Comparison of ENCODE assay signal across 10 cellular contexts in the genomic region with DNA sequence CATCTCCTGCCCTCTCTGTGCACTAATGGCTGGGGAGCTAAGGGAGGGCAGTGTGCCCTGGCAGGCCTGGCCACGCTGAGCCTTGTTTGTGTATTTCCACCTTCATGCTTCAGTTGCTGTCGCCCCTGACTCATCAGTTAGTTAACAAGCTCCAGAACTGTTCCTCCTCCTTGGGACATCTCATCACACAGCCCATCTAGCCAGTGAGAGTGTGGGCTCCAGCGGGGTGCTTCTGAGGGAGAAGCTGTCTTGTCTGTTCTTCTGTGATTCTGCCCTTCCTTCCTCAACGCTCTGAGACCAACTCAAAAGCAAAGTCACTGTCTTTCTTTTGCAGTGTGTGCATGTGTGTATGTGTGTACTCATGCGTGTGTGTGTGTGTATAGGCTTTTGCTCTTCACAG. TPM values are rescaled to one million over a fixed set of nuclear protein-coding genes. Genes with fewer than 3 reads are reported as not detected.
DNase-seq lines count a peak whose midpoint lies in the region; ATAC-seq and TF ChIP-seq lines count a peak whose summit lies in the region.
"Had no signal": no experiment of that assay in that cellular context is flagged by ENCODE, and none has a peak within 500 bp of the region (broad histone marks: within the 10 kb centered on the region; RNA-seq: fewer than 3 reads in every experiment).

No MANE protein-coding gene starts in this region.

- intact Hi-C loops in mammary epithelial cell (cut with micrococcal nuclease) (no loop called here), heart left ventricle (cut with DNase I) (no loop called here), Right ventricle myocardium superior (cut with DNase I) (no loop called here)

- H3K9me3 ChIP-seq in mammary epithelial cell (replicated peaks; ENCODE audit: insufficient read depth, low read length), result no peaks in the 10 kb centered on the region
- H3K9me3 ChIP-seq in heart left ventricle, result peaks cover 0 to 8% (median 0%) of the 10 kb centered on the region in 12 donors

- H3K4me3 ChIP-seq in KMS-11 (IDR thresholded peaks at IDR 0.05; ENCODE audit: insufficient read depth, low read depth, low read length) (no peak overlapping the region), mammary epithelial cell (replicated peaks in 1 of 3; ENCODE audit: insufficient read depth in 1 of 3, low read depth in 2 of 3, low read length in 3 of 3) (no peak overlapping the region), heart left ventricle (no peak overlapping the region)

- ATAC-seq in GM18502 (IDR thresholded peaks at IDR 0.05; ENCODE audit: poor library complexity, unreplicated experiment) (peak; percentile 52), heart left ventricle (no peak), Right ventricle myocardium superior (ENCODE audit: poor library complexity) (no peak)
- ATAC-seq: natural killer cell treated with Interleukin-12 subunit alpha and Interleukin-12 subunit beta and Interleukin-15 and Interleukin-18, amount 100 ng/mL, for 72 hours had no signal

- H3K27me3 ChIP-seq in KMS-11 (ENCODE audit: insufficient read depth, low read depth) (no peaks in the 10 kb centered on the region), mammary epithelial cell (ENCODE audit: insufficient read depth, low read length) (no peaks in the 10 kb centered on the region), heart left ventricle (no peaks in the 10 kb centered on the region)

- CTCF ChIA-PET in mammary epithelial cell (lab: Charles Lee; ENCODE audit: low non-redundant PET), result no interaction called here

- TF ChIP-seq CTCF in KMS-11 (conservative IDR thresholded peaks at IDR 0.05; ENCODE audit: low read depth, low read length), result no peak
- no peak for TF ChIP-seq CTCF in mammary epithelial cell (conservative IDR thresholded peaks at IDR 0.05 in 1 of 2, IDR thresholded peaks at IDR 0.05 in 1 of 2; ENCODE audit: extremely low read depth in 1 of 2, insufficient read depth in 1 of 2, low read depth in 1 of 2, low read length in 2 of 2)
- no peak for TF ChIP-seq CTCF in heart left ventricle (IDR thresholded peaks at IDR 0.05)

- DNase-seq in mammary epithelial cell, result peak; percentile 63
- DNase-seq in retina, result peak; percentile 72
- no peak for DNase-seq in heart left ventricle
- DNase-seq in NCI-H1417 treated with DMSO at 0.1 percent for 48 hours (lab: John Stamatoyannopoulos, UW), result no peak
- DNase-seq in Right ventricle myocardium superior, result no peak
- DNase-seq: activated naive CD4-positive, alpha-beta T cell treated with anti-CD3 and anti-CD28 coated beads, Interleukin-2, amount 50 U/mL, for 16 hours; NCI-H187 had no signal

- H3K79me2 ChIP-seq in KMS-11 (ENCODE audit: insufficient read depth, low read depth) (no peaks in the 10 kb centered on the region), mammary epithelial cell (ENCODE audit: insufficient read depth, low read length) (no peaks in the 10 kb centered on the region)

- 74% methylated on average over 5 of the region's 5 CpGs for WGBS in mammary epithelial cell (ENCODE audit: low coverage, missing lambda C conversion rate)
- WGBS in heart left ventricle, 4 donors, result 77 to 90% (median 86%) methylated on average over 3 to 5 of the region's 5 CpGs

- H3K9ac ChIP-seq in KMS-11 (no peak overlapping the region), mammary epithelial cell (ENCODE audit: insufficient read depth, low read length) (no peak overlapping the region)

- peaks cover 41% of the 10 kb centered on the region for H3K4me1 ChIP-seq in KMS-11 (ENCODE audit: low read depth, poor library complexity, severe bottlenecking)
- peaks cover 7% of the 10 kb centered on the region for H3K4me1 ChIP-seq in mammary epithelial cell (ENCODE audit: insufficient read depth, low read length)
- peaks cover 0 to 48% (median 0%) of the 10 kb centered on the region in 12 donors for H3K4me1 ChIP-seq in heart left ventricle

- H3K4me2 ChIP-seq in KMS-11 (peak overlapping the region; percentile 13; the same call in 1 of the 2 replicates), mammary epithelial cell (ENCODE audit: insufficient read depth, low read depth, low read length) (no peak overlapping the region)

- H4K20me1 ChIP-seq in KMS-11 (ENCODE audit: insufficient read depth) (no peaks in the 10 kb centered on the region), mammary epithelial cell (ENCODE audit: insufficient read depth, low read length) (no peaks in the 10 kb centered on the region)

- H3K27ac ChIP-seq in KMS-11 (no peak overlapping the region; the same call in 1 of the 2 replicates), mammary epithelial cell (ENCODE audit: insufficient read depth, low read depth, low read length) (no peak overlapping the region), heart left ventricle (no peak overlapping the region)

- BruUV-seq in mammary epithelial cell (replicated peaks; lab: Mats Ljungman, UMichigan), result no TSS peak

- H3K36me3 ChIP-seq in KMS-11 (ENCODE audit: insufficient read depth) (no peaks in the 10 kb centered on the region), mammary epithelial cell (ENCODE audit: insufficient read depth, low read length) (no peaks in the 10 kb centered on the region), heart left ventricle (no peaks in the 10 kb centered on the region)

- no peak for TF ChIP-seq POLR2A in heart left ventricle (IDR thresholded peaks at IDR 0.05)

- H2AFZ ChIP-seq in KMS-11 (ENCODE audit: low read depth) (no peak overlapping the region), mammary epithelial cell (ENCODE audit: low read depth, low read length) (peak overlapping the region; percentile 31)

- dilution Hi-C loops in mammary epithelial cell (cut with HindIII; ENCODE audit: low sequenced_read_pairs), result no loop called here

- in situ Hi-C loops in mammary epithelial cell (cut with MboI; ENCODE audit: low sequenced_read_pairs in 2 of 2), result no loop called here

RNA-seq across cellular contexts. Expression of gene CPEB4, which starts 58.3 kb away (rescaled TPM):
- 10 to 100 TPM; 29.1 to 44.5 TPM for total RNA-seq in mammary epithelial cell
- polyA plus RNA-seq in mammary epithelial cell, result 12.0 TPM
- 9.6 TPM for polyA minus RNA-seq in mammary epithelial cell
- total RNA-seq in heart left ventricle, result 100 to 1,000 TPM; 104 to 217 (median 172) TPM
- polyA plus RNA-seq in heart left ventricle, result 100 to 1,000 TPM in 1 of 2 donors, 10 to 100 TPM in 1; 28.7 to 158 TPM
- total RNA-seq in Right ventricle myocardium superior, result 118 TPM

Comparison
In these comparisons a context has a peak if more than half of its experiments do, and no peak if none do; other contexts are left out.
1. DNase-seq: peak in mammary epithelial cell (single experiment) and retina (single experiment); none in heart left ventricle (0 of 5), NCI-H1417 treated with DMSO at 0.1 percent for 48 hours (single experiment) and Right ventricle myocardium superior (single experiment).